19 cellular contexts compared by ENCODE assay signal in the genomic region with DNA sequence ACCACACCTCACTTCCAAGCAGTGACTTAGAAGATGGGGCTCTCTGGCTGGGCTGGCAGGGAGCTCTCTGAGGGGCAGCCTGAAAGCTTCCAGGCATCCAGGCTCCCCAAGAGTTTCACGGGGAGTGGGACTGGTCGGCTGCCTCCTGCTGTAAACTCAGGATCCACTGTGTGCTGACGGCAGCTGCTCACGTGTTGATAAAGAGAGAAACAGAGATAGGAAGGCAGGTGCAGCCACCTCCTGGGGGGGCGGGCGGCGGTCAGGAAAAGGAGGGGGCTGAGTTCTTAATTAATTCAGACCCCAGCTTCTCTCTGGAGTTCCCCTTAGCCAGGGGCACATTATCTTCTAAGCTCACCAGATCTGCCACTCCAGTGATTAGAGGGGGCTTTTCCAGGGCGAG.
A peak's percentile ranks its signal among the peaks of the same experiment; 100 is the strongest.
DNase-seq lines count a peak whose midpoint lies in the region; TF ChIP-seq lines count a peak whose summit lies in the region.
"Had no signal": no experiment of that assay in that cellular context is flagged by ENCODE, and none has a peak within 500 bp of the region (broad histone marks: within the 10 kb centered on the region; RNA-seq: fewer than 3 reads in every experiment).

No MANE protein-coding gene starts in this region.

- H3K36me3 ChIP-seq in endodermal cell (ENCODE audit: control insufficient read depth, insufficient read depth, low read length) = no peaks in the 10 kb centered on the region
- H3K36me3 ChIP-seq in neuronal stem cell (replicated peaks in 1 of 2; ENCODE audit: control insufficient read depth in 2 of 2, insufficient read depth in 2 of 2, low read length in 2 of 2) = no peaks in the 10 kb centered on the region
- no peaks in the 10 kb centered on the region for H3K36me3 ChIP-seq in MG63
- H3K36me3 ChIP-seq: BLaER1 had no signal

- H3K27me3 Mint-ChIP-seq in endodermal cell (ENCODE audit: insufficient read depth) = peaks cover 26% of the 10 kb centered on the region
- peaks cover 6% of the 10 kb centered on the region for H3K27me3 Mint-ChIP-seq in activated T-cell treated with anti-CD3 and anti-CD28 coated beads, Interleukin-2, amount 50 U/mL, for 24 hours

- H3K79me1 ChIP-seq in neuronal stem cell (ENCODE audit: low read depth, low read length) = no peaks in the 10 kb centered on the region

- H3K4ac ChIP-seq in neuronal stem cell (ENCODE audit: low read length) = no peak overlapping the region

- H2AFZ ChIP-seq in neuronal stem cell (ENCODE audit: low read length) = no peak overlapping the region

- H2BK5ac ChIP-seq in neuronal stem cell (ENCODE audit: low read length) = no peak overlapping the region

- H3K4me2 ChIP-seq in neuronal stem cell (ENCODE audit: insufficient read depth, low read length, poor library complexity, severe bottlenecking) = no peak overlapping the region
- H3K4me2 ChIP-seq: BLaER1 had no signal

- H2BK120ac ChIP-seq in neuronal stem cell (ENCODE audit: low read depth, low read length) = no peak overlapping the region

- H3K9me3 ChIP-seq in endodermal cell (ENCODE audit: control insufficient read depth, low read length) (no peaks in the 10 kb centered on the region), neuronal stem cell (replicated peaks in 1 of 2; ENCODE audit: control insufficient read depth in 2 of 2, insufficient read depth in 1 of 2, low read depth in 1 of 2, low read length in 2 of 2) (peaks cover 0 to 3% of the 10 kb centered on the region in 2 donors), MG63 (no peaks in the 10 kb centered on the region; the same call in 1 of the 2 replicates)
- H3K9me3 ChIP-seq: BLaER1 had no signal

- no peak for TF ChIP-seq CTCF in endodermal cell (conservative IDR thresholded peaks at IDR 0.05)

- H3K4me3 Mint-ChIP-seq in endodermal cell = no peak overlapping the region
- no peak overlapping the region for H3K4me3 Mint-ChIP-seq in activated T-cell treated with anti-CD3 and anti-CD28 coated beads, Interleukin-2, amount 50 U/mL, for 24 hours
- H3K4me3 Mint-ChIP-seq: CD8-positive, alpha-beta memory T cell; T-helper 17 cell had no signal

- H3K4me1 Mint-ChIP-seq in endodermal cell = peaks cover 6% of the 10 kb centered on the region
- H3K4me1 Mint-ChIP-seq in activated T-cell treated with anti-CD3 and anti-CD28 coated beads, Interleukin-2, amount 50 U/mL, for 24 hours (ENCODE audit: low read depth) = no peaks in the 10 kb centered on the region
- H3K4me1 Mint-ChIP-seq: CD8-positive, alpha-beta memory T cell had no signal

- H3K4me1 ChIP-seq in endodermal cell (ENCODE audit: control insufficient read depth, insufficient read depth, low read length) = no peaks in the 10 kb centered on the region
- peaks cover 0 to 2% of the 10 kb centered on the region in 2 donors for H3K4me1 ChIP-seq in neuronal stem cell (ENCODE audit: control insufficient read depth in 2 of 2, insufficient read depth in 1 of 2, low read depth in 1 of 2, low read length in 2 of 2)

- H4K8ac ChIP-seq in neuronal stem cell (ENCODE audit: low read depth, low read length) = no peak overlapping the region

- no peak overlapping the region for H3K14ac ChIP-seq in neuronal stem cell (ENCODE audit: low read length)

- H3K27ac Mint-ChIP-seq in endodermal cell = no peak overlapping the region
- no peak overlapping the region for H3K27ac Mint-ChIP-seq in activated T-cell treated with anti-CD3 and anti-CD28 coated beads, Interleukin-2, amount 50 U/mL, for 24 hours
- H3K27ac Mint-ChIP-seq: CD8-positive, alpha-beta memory T cell; T-helper 17 cell had no signal

- no peak overlapping the region for H4K91ac ChIP-seq in neuronal stem cell (ENCODE audit: low read depth, low read length, poor library complexity)

- H3K36me3 Mint-ChIP-seq in endodermal cell (ENCODE audit: low read depth) = no peaks in the 10 kb centered on the region
- no peaks in the 10 kb centered on the region for H3K36me3 Mint-ChIP-seq in activated T-cell treated with anti-CD3 and anti-CD28 coated beads, Interleukin-2, amount 50 U/mL, for 24 hours (ENCODE audit: low read depth)
- H3K36me3 Mint-ChIP-seq: CD8-positive, alpha-beta memory T cell had no signal

- H3K18ac ChIP-seq in neuronal stem cell (ENCODE audit: low read length) = no peak overlapping the region

- no peaks in the 10 kb centered on the region for H3K9me3 Mint-ChIP-seq in endodermal cell
- H3K9me3 Mint-ChIP-seq in activated T-cell treated with anti-CD3 and anti-CD28 coated beads, Interleukin-2, amount 50 U/mL, for 24 hours = no peaks in the 10 kb centered on the region

- no peak overlapping the region for H3K23ac ChIP-seq in neuronal stem cell (ENCODE audit: low read depth, low read length, poor library complexity)

- H3K4me3 ChIP-seq in endodermal cell (ENCODE audit: low read length) (no peak overlapping the region), neuronal stem cell (ENCODE audit: low read length in 2 of 2) (no peak overlapping the region), MG63 (no peak overlapping the region)
- H3K4me3 ChIP-seq: BLaER1 had no signal

- 67 to 83% methylated on average over 8 of the region's 8 CpGs for WGBS in endodermal cell (ENCODE audit: insufficient coverage in 1 of 2, insufficient read length in 1 of 2), 2 experiments
- no CpG with 5 or more reads among the region's 8 CpGs for WGBS in neuronal stem cell (ENCODE audit: extremely low coverage in 2 of 2, insufficient read length in 2 of 2, insufficient replicate concordance in 1 of 2), 2 donors

- no peaks in the 10 kb centered on the region for H3K27me3 ChIP-seq in endodermal cell (ENCODE audit: control insufficient read depth, insufficient read depth, low read length, poor library complexity, severe bottlenecking)
- peaks cover 0 to 10% (median 0%) of the 10 kb centered on the region in 3 experiments for H3K27me3 ChIP-seq in neuronal stem cell (ENCODE audit: control insufficient read depth in 3 of 3, insufficient read depth in 3 of 3, low read depth in 1 of 3, low read length in 3 of 3)
- H3K27me3 ChIP-seq in MG63 = peaks cover 10% of the 10 kb centered on the region; the same call in 1 of the 2 replicates
- H3K27me3 ChIP-seq: BLaER1 had no signal

- DNase-seq in DMS53 (lab: John Stamatoyannopoulos, UW) (peak; percentile 41), DMS53 treated with DMSO at 0.1 percent for 48 hours (lab: John Stamatoyannopoulos, UW; ENCODE audit: unreplicated experiment) (no peak), NCI-H1105 treated with DMSO at 0.1 percent for 48 hours (lab: John Stamatoyannopoulos, UW) (peak; percentile 21), NCI-H2227 treated with DMSO at 0.1 percent for 48 hours (lab: John Stamatoyannopoulos, UW) (peak; percentile 22), endodermal cell (no peak), neuronal stem cell (ENCODE audit: low spot score) (no peak), MG63 (no peak)
- DNase-seq in activated T-cell treated with anti-CD3 and anti-CD28 coated beads, Interleukin-2, amount 50 U/mL, for 24 hours = no peak
- DNase-seq: CD8-positive, alpha-beta memory T cell; DMS153; KG1; NCI-H2081; NCI-H510A treated with DMSO at 0.1 percent for 48 hours; NK-92 treated with Interleukin-12 subunit alpha and Interleukin-12 subunit beta, amount 100 ng/mL, for 24 hours; OCI-M1; RPMI8226; SIG-M5; T-helper 17 cell had no signal

- peak overlapping the region; percentile 41 for H3K27ac ChIP-seq in endodermal cell (ENCODE audit: low read depth, low read length)
- no peak overlapping the region for H3K27ac ChIP-seq in neuronal stem cell (replicated peaks; ENCODE audit: low read length)
- H3K27ac ChIP-seq: BLaER1 had no signal

- H3K9ac ChIP-seq in endodermal cell (ENCODE audit: extremely low read depth, low read length, poor library complexity, severe bottlenecking) = no peak overlapping the region
- H3K9ac ChIP-seq in neuronal stem cell (ENCODE audit: low read depth, low read length, poor library complexity) = no peak overlapping the region
- H3K9ac ChIP-seq: BLaER1 had no signal

- H2BK12ac ChIP-seq in neuronal stem cell (ENCODE audit: low read length) = no peak overlapping the region

- H2BK15ac ChIP-seq in neuronal stem cell (ENCODE audit: low read length) = no peak overlapping the region

- H2AK5ac ChIP-seq in neuronal stem cell (ENCODE audit: low read depth, low read length) = no peak overlapping the region

Comparison
In these comparisons a context has a peak if more than half of its experiments do, and no peak if none do; other contexts are left out.
1. DNase-seq: peak in DMS53 (single experiment), NCI-H1105 treated with DMSO at 0.1 percent for 48 hours (single experiment) and NCI-H2227 treated with DMSO at 0.1 percent for 48 hours (single experiment); none in DMS53 treated with DMSO at 0.1 percent for 48 hours (single experiment), endodermal cell (single experiment), neuronal stem cell (single experiment), MG63 (single experiment) and activated T-cell treated with anti-CD3 and anti-CD28 coated beads, Interleukin-2, amount 50 U/mL, for 24 hours (single experiment).